ENCODE assay signal across 21 cellular contexts in genomic region chr9:99360026-99360425, GRCh38.
"Had no signal": no experiment of that assay in that cellular context is flagged by ENCODE, and none has a peak within 500 bp of the region (broad histone marks: within the 10 kb centered on the region; RNA-seq: fewer than 3 reads in every experiment).

No MANE protein-coding gene starts in this region.

- ATAC-seq: activated CD8-positive, alpha-beta T cell treated with anti-CD3 and anti-CD28 coated beads, Interleukin-2, amount 10 ng/mL, durations not matched to agents 7 days and 5 days; esophagus mucosa; gastroesophageal sphincter; mucosa of descending colon; naive thymus-derived CD4-positive, alpha-beta T cell; pancreas; upper lobe of right lung had no signal

- H3K27ac Mint-ChIP-seq: activated CD4-positive, alpha-beta T cell treated with anti-CD3 and anti-CD28 coated beads, Interleukin-2, amount 10 ng/mL, durations not matched to agents 24 days and 14 days; activated CD8-positive, alpha-beta T cell treated with anti-CD3 and anti-CD28 coated beads, Interleukin-2, amount 10 ng/mL, durations not matched to agents 7 days and 5 days; activated T-cell treated with anti-CD3 and anti-CD28 coated beads, Interleukin-2, amount 50 U/mL, for 24 hours; dendritic cell treated with granulocyte-macrophage colony-stimulating factor and Interleukin-4, amounts not matched to agents 40 ng/mL and 50 ng/mL, for 4 days; immature natural killer cell; naive thymus-derived CD4-positive, alpha-beta T cell had no signal

- H3K27me3 ChIP-seq: pancreas, sigmoid colon had no signal

- H3K4me1 Mint-ChIP-seq: immature natural killer cell had no signal

- FAIRE-seq: pancreas had no signal

- H3K36me3 ChIP-seq: gastroesophageal sphincter, pancreas, sigmoid colon, spleen, upper lobe of right lung had no signal

- H3K4me1 ChIP-seq: pancreas, spleen had no signal

- DNase-seq: activated CD4-positive, alpha-beta T cell treated with anti-CD3 and anti-CD28 coated beads, Interleukin-2, amount 10 ng/mL, durations not matched to agents 24 days and 14 days; activated CD8-positive, alpha-beta T cell treated with anti-CD3 and anti-CD28 coated beads, Interleukin-2, amount 10 ng/mL, durations not matched to agents 7 days and 5 days; activated effector memory CD4-positive, alpha-beta T cell treated with Interleukin-2 at 50 U/mL for 16 hours; activated naive CD4-positive, alpha-beta T cell treated with anti-CD3 and anti-CD28 coated beads, Interleukin-2, amount 50 U/mL, for 16 hours; activated T-cell treated with anti-CD3 and anti-CD28 coated beads, Interleukin-2, amount 50 U/mL, for 24 hours; aorta; effector CD8-positive, alpha-beta T cell; immature natural killer cell; kidney glomerular epithelial cell; left ventricle myocardium superior; mucosa of descending colon; naive thymus-derived CD4-positive, alpha-beta T cell; pancreas; sigmoid colon; spleen; stimulated activated CD4-positive, alpha-beta T cell treated with anti-CD3 and anti-CD28 coated beads, Interleukin-4, amount 100 ng/mL, for 4 hours; stimulated activated naive CD4-positive, alpha-beta T cell; upper lobe of right lung had no signal

- H3K4me3 Mint-ChIP-seq: activated CD4-positive, alpha-beta T cell treated with anti-CD3 and anti-CD28 coated beads, Interleukin-2, amount 10 ng/mL, durations not matched to agents 24 days and 14 days; activated CD8-positive, alpha-beta T cell treated with anti-CD3 and anti-CD28 coated beads, Interleukin-2, amount 10 ng/mL, durations not matched to agents 7 days and 5 days; activated T-cell treated with anti-CD3 and anti-CD28 coated beads, Interleukin-2, amount 50 U/mL, for 24 hours; dendritic cell treated with granulocyte-macrophage colony-stimulating factor and Interleukin-4, amounts not matched to agents 40 ng/mL and 50 ng/mL, for 4 days; immature natural killer cell; naive thymus-derived CD4-positive, alpha-beta T cell had no signal

- H3K4me3 ChIP-seq: gastroesophageal sphincter, mucosa of descending colon, pancreas, sigmoid colon, spleen, upper lobe of right lung had no signal

- H3K36me3 Mint-ChIP-seq: immature natural killer cell had no signal

- H3K9me3 Mint-ChIP-seq: activated CD4-positive, alpha-beta T cell treated with anti-CD3 and anti-CD28 coated beads, Interleukin-2, amount 10 ng/mL, durations not matched to agents 24 days and 14 days; activated T-cell treated with anti-CD3 and anti-CD28 coated beads, Interleukin-2, amount 50 U/mL, for 24 hours; dendritic cell treated with granulocyte-macrophage colony-stimulating factor and Interleukin-4, amounts not matched to agents 40 ng/mL and 50 ng/mL, for 4 days had no signal

- H3K9me3 ChIP-seq: gastroesophageal sphincter, mucosa of descending colon, pancreas, sigmoid colon, spleen, upper lobe of right lung had no signal

- H3K27ac ChIP-seq: gastroesophageal sphincter, pancreas, sigmoid colon, spleen, upper lobe of right lung had no signal
